In the genomic region with DNA sequence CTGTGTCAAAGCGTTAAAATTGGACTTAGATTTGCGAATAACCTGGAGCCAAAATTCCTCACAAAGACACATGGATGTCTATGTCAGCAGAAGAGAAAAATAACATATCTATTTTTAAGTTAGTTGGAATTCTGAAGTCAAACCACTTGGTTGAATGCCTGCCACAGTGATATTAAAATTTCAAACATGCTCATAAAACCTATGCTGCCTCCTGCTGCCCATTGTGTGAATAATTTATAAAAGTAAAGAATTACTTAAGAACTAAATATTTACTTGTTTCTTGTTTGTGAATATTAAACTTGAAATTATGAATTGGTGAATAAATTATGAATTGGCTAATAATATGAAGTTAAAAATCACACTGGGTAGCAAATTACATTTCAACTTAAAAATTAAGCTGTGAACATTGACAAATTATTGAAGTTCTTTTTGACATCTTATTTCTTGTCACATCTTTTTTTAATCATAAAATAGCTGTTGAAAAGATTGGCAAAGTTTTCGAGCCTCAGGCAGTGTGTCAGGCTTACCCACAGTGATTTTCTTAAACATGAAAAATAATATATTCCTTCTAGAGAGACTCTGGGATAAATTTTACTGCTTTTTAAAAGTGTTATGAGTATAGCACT, we compare ENCODE assay signal across 8 cellular contexts. TPM values are rescaled to one million over a fixed set of nuclear protein-coding genes. Genes with fewer than 3 reads are reported as not detected.
DNase-seq lines count a peak whose midpoint lies in the region; ATAC-seq and TF ChIP-seq lines count a peak whose summit lies in the region.

No MANE protein-coding gene starts in this region.

- no peak overlapping the region for H3K4me3 Mint-ChIP-seq in activated CD8-positive, alpha-beta T cell treated with anti-CD3 and anti-CD28 coated beads, Interleukin-2, amount 10 ng/mL, durations not matched to agents 7 days and 5 days

- H3K9me3 ChIP-seq in HAP-1 (no peaks in the 10 kb centered on the region), hepatocyte (ENCODE audit: low read depth) (no peaks in the 10 kb centered on the region), tibial nerve (no peaks in the 10 kb centered on the region)

- no peaks in the 10 kb centered on the region for H3K9me3 Mint-ChIP-seq in activated CD8-positive, alpha-beta T cell treated with anti-CD3 and anti-CD28 coated beads, Interleukin-2, amount 10 ng/mL, durations not matched to agents 7 days and 5 days (ENCODE audit: insufficient read depth)

- 82% methylated on average over 3 of the region's 3 CpGs for WGBS in hepatocyte (ENCODE audit: low lambda C conversion rate, missing lambda C conversion rate)
- 16 to 22% methylated on average over 3 of the region's 3 CpGs for WGBS in tibial nerve, 2 donors

- H3K36me3 ChIP-seq in HAP-1 (replicated peaks) (no peaks in the 10 kb centered on the region), hepatocyte (replicated peaks; ENCODE audit: insufficient read depth, low read depth) (no peaks in the 10 kb centered on the region), tibial nerve (peaks cover 0 to 28% (median 0%) of the 10 kb centered on the region in 3 donors)

- H3K27me3 Mint-ChIP-seq in activated CD8-positive, alpha-beta T cell treated with anti-CD3 and anti-CD28 coated beads, Interleukin-2, amount 10 ng/mL, durations not matched to agents 7 days and 5 days (ENCODE audit: low read depth), result no peaks in the 10 kb centered on the region

- ATAC-seq in activated CD8-positive, alpha-beta T cell treated with anti-CD3 and anti-CD28 coated beads, Interleukin-2, amount 10 ng/mL, durations not matched to agents 7 days and 5 days, result no peak
- no peak for ATAC-seq in GM21367 (IDR thresholded peaks at IDR 0.05; ENCODE audit: unreplicated experiment)

- no peak overlapping the region for H2AFZ ChIP-seq in hepatocyte

- TF ChIP-seq EP300 in tibial nerve (IDR thresholded peaks at IDR 0.05), result no peak

- DNase-seq in AG08395 (ENCODE audit: low spot score) (peak; percentile 31), HAP-1 (ENCODE audit: low spot score in 2 of 2) (peak; percentile 23 to 51), hepatocyte (ENCODE audit: low spot score) (peak; percentile 64), tibial nerve (ENCODE audit: low spot score in 2 of 2) (peak in 1 of 2 donors; percentile 41), NCI-H2227 (lab: John Stamatoyannopoulos, UW; ENCODE audit: unreplicated experiment) (no peak)
- DNase-seq in activated CD8-positive, alpha-beta T cell treated with anti-CD3 and anti-CD28 coated beads, Interleukin-2, amount 10 ng/mL, durations not matched to agents 7 days and 5 days, result peak; percentile 49
- DNase-seq in stimulated activated naive CD4-positive, alpha-beta T cell (lab: John Stamatoyannopoulos, UW), result no peak

- H4K20me1 ChIP-seq in hepatocyte (ENCODE audit: insufficient read depth, poor library complexity, severe bottlenecking), result no peaks in the 10 kb centered on the region

- CTCF ChIA-PET in activated CD8-positive, alpha-beta T cell treated with anti-CD3 and anti-CD28 coated beads, Interleukin-2, amount 10 ng/mL, durations not matched to agents 7 days and 5 days (lab: Charles Lee), result interaction anchor here (0.6 to 1.1 kb wide), 12 partner anchors 9 to 306 kb away, joined by 3 to 14 read pairs (median 4); no protein-coding TSS in a partner anchor

- H3K4me1 ChIP-seq in HAP-1, result no peaks in the 10 kb centered on the region
- H3K4me1 ChIP-seq in hepatocyte (ENCODE audit: insufficient read depth), result peaks cover 10% of the 10 kb centered on the region
- H3K4me1 ChIP-seq in tibial nerve, result peaks cover 0 to 69% (median 18%) of the 10 kb centered on the region in 4 donors

- H3K79me2 ChIP-seq in hepatocyte, result no peaks in the 10 kb centered on the region

- no peak overlapping the region for H3K4me2 ChIP-seq in hepatocyte

- H3K36me3 Mint-ChIP-seq in activated CD8-positive, alpha-beta T cell treated with anti-CD3 and anti-CD28 coated beads, Interleukin-2, amount 10 ng/mL, durations not matched to agents 7 days and 5 days (ENCODE audit: low read depth), result no peaks in the 10 kb centered on the region

- no peak overlapping the region for H3K27ac Mint-ChIP-seq in activated CD8-positive, alpha-beta T cell treated with anti-CD3 and anti-CD28 coated beads, Interleukin-2, amount 10 ng/mL, durations not matched to agents 7 days and 5 days

- in situ Hi-C loops in HAP-1 (cut with MboI; ENCODE audit: low sequenced_read_pairs), result no loop called here

- POLR2A ChIA-PET in activated CD8-positive, alpha-beta T cell treated with anti-CD3 and anti-CD28 coated beads, Interleukin-2, amount 10 ng/mL, durations not matched to agents 7 days and 5 days (lab: Charles Lee), result no interaction called here

- no peak for TF ChIP-seq POLR2A in tibial nerve (IDR thresholded peaks at IDR 0.05)

- H3K27ac ChIP-seq in hepatocyte, result no peak overlapping the region
- H3K27ac ChIP-seq in tibial nerve, result peak overlapping the region in 2 of 4 donors; percentile 51 to 62

- H3K9me2 ChIP-seq in hepatocyte (replicated peaks; ENCODE audit: insufficient read depth), result no peaks in the 10 kb centered on the region

- H3K4me3 ChIP-seq in HAP-1 (no peak overlapping the region), hepatocyte (no peak overlapping the region), tibial nerve (no peak overlapping the region)

- H3K27me3 ChIP-seq in HAP-1 (ENCODE audit: low read depth) (no peaks in the 10 kb centered on the region), hepatocyte (no peaks in the 10 kb centered on the region), tibial nerve (no peaks in the 10 kb centered on the region)

- TF ChIP-seq CTCF in hepatocyte (IDR thresholded peaks at IDR 0.05; ENCODE audit: poor library complexity) (peak; percentile 62), tibial nerve (IDR thresholded peaks at IDR 0.05) (peak; percentile 46 to 62 (median 59))

- H3K4me1 Mint-ChIP-seq in activated CD8-positive, alpha-beta T cell treated with anti-CD3 and anti-CD28 coated beads, Interleukin-2, amount 10 ng/mL, durations not matched to agents 7 days and 5 days (ENCODE audit: low read depth), result peaks cover 18% of the 10 kb centered on the region

RNA-seq across cellular contexts. Expression of a gene that starts 35.4 kb away (rescaled TPM):
- not detected for total RNA-seq in activated CD8-positive, alpha-beta T cell treated with anti-CD3 and anti-CD28 coated beads, Interleukin-2, amount 10 ng/mL, durations not matched to agents 7 days and 5 days
- total RNA-seq in hepatocyte (6.3 and 10.7 TPM in 2 replicates), tibial nerve (not detected)
- polyA plus RNA-seq in hepatocyte, result 3.7 and 7.0 TPM in 2 replicates

Comparison
In these comparisons a context has a peak if more than half of its experiments do, and no peak if none do; other contexts are left out.
1. DNase-seq: peak in AG08395 (single experiment), HAP-1 (2 of 2), activated CD8-positive, alpha-beta T cell treated with anti-CD3 and anti-CD28 coated beads, Interleukin-2, amount 10 ng/mL, durations not matched to agents 7 days and 5 days (single experiment) and hepatocyte (single experiment); none in stimulated activated naive CD4-positive, alpha-beta T cell (0 of 6) and NCI-H2227 (single experiment).